ENCODE assay signal across 2 cellular contexts in the genomic region with DNA sequence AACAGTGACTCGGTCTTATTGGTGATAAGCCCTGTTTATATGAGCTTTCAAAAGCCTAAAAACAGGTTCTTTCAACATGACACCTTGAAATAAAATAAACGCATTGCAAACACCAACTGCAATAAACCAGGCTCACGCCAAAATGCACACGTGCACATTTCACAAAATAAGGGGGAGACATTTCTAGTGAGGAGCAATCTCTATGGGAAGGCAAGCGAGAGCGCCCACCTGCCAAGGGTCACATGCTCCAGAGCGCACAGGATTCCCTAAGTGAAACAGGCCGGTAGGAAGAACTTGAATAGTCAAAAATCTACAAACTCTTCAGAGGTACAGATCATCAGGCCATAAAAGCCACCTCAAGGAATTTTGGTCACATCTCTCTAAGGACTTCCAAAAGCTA.
TF ChIP-seq lines count a peak whose summit lies in the region.

No MANE protein-coding gene starts in this region.

TF ChIP-seq in liver, 16 proteins besides CTCF, POLR2A, EP300 and RAD21:
- TF ChIP-seq FOXA2 (IDR thresholded peaks at IDR 0.05): no peak
- no peak for TF ChIP-seq JUND (IDR thresholded peaks at IDR 0.05)
- no peak for TF ChIP-seq EGR1 (IDR thresholded peaks at IDR 0.05; ENCODE audit: low read depth in 2 of 2)
- no peak for TF ChIP-seq RXRA (IDR thresholded peaks at IDR 0.05)
- no peak for TF ChIP-seq SP1 (IDR thresholded peaks at IDR 0.05)
TF ChIP-seq in liver: peak in this region for 0.

TF ChIP-seq in HepG2, 621 proteins besides CTCF, POLR2A, EP300 and RAD21:
- TF ChIP-seq SNAI1 (CRISPR knock-in tag; IDR thresholded peaks at IDR 0.05; ENCODE audit: borderline replicate concordance) (no peak), ZNF841 (CRISPR knock-in tag; IDR thresholded peaks at IDR 0.05; ENCODE audit: borderline replicate concordance) (no peak), RFX3 (CRISPR knock-in tag; IDR thresholded peaks at IDR 0.05) (no peak), ZNF746 (CRISPR knock-in tag; IDR thresholded peaks at IDR 0.05) (no peak), KAT7 (CRISPR knock-in tag; IDR thresholded peaks at IDR 0.05; ENCODE audit: borderline replicate concordance) (no peak), PPARG (CRISPR knock-in tag; conservative IDR thresholded peaks at IDR 0.05) (no peak), BCL3 (CRISPR knock-in tag; IDR thresholded peaks at IDR 0.05) (no peak), SIN3A (IDR thresholded peaks at IDR 0.05; ENCODE audit: borderline replicate concordance, low read depth, low read length) (no peak), MIER2 (CRISPR knock-in tag; IDR thresholded peaks at IDR 0.05) (no peak), SOX5 (CRISPR knock-in tag; IDR thresholded peaks at IDR 0.05; ENCODE audit: borderline replicate concordance) (no peak)
